ENCODE assay signal across 8 cellular contexts in the genomic region with DNA sequence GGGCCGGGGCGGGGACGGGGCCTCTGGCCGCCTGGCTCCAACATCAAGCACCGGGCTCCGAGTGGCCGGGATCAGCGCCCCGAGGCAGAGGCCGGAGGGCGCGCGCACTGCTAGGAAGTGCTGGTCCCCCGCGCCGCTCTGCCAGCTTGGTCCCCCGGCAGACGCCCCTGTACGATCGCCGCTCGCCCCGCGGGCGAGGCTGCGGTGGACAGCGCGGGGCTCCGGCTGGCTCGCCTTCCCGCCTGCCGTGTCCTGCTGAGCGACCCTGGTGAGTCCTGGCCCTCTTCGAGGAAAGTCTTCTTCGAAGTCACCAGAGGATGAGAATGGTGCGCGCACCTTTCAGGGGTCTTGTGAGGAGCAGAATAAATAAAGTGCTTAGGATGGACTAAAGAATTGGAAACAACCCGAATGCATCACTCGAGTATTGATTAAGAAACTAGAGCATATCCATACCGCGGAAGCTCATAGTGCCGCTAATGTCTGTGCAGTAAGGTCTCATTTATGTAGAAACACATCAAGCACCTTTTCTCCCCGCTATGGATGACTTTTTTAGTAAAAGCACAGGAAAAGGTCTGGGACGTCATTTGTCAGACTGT. TPM values are rescaled to one million over a fixed set of nuclear protein-coding genes. Genes with fewer than 3 reads are reported as not detected.
DNase-seq lines count a peak whose midpoint lies in the region; ATAC-seq, FAIRE-seq and TF ChIP-seq lines count a peak whose summit lies in the region.

No MANE protein-coding gene starts in this region.

- H3K27ac ChIP-seq in heart right ventricle = peak overlapping the region; percentile 15 to 98 (median 92)

- peaks cover 0 to 55% (median 9%) of the 10 kb centered on the region in 9 donors for H3K36me3 ChIP-seq in heart right ventricle

- ATAC-seq in heart right ventricle = no peak
- ATAC-seq in left ventricle myocardium superior = no peak
- ATAC-seq in GM21360 (IDR thresholded peaks at IDR 0.05; ENCODE audit: unreplicated experiment) = no peak

- peak overlapping the region; percentile 66 to 99 (median 88) for H3K4me3 ChIP-seq in heart right ventricle
- H3K4me3 ChIP-seq in fibroblast of mammary gland (ENCODE audit: control insufficient read depth, low read depth, low read length) = peak overlapping the region; percentile 82

- no peak for FAIRE-seq in HTR-8/SVneo (lab: Jason Lieb, UNC)

- H3K9me3 ChIP-seq in heart right ventricle = no peaks in the 10 kb centered on the region

- TF ChIP-seq CTCF in heart right ventricle (IDR thresholded peaks at IDR 0.05) = peak in 1 of 9 donors; percentile 3
- TF ChIP-seq CTCF in fibroblast of mammary gland (conservative IDR thresholded peaks at IDR 0.05; ENCODE audit: control insufficient read depth, insufficient read depth, low read depth, low read length) = no peak

- DNase-seq in heart right ventricle (no peak), left ventricle myocardium superior (no peak), fibroblast of mammary gland (ENCODE audit: low read depth) (no peak), retina (peak; percentile 78), HTR-8/SVneo (ENCODE audit: insufficient read length, low spot score) (no peak), mesenteric fat pad (ENCODE audit: low spot score) (no peak)

- peaks cover 3 to 36% (median 26%) of the 10 kb centered on the region in 9 donors for H3K4me1 ChIP-seq in heart right ventricle

- intact Hi-C loops in heart right ventricle (cut with DNase I) = no loop called here
- intact Hi-C loops in left ventricle myocardium superior (cut with micrococcal nuclease) = no loop called here

- H3K27me3 ChIP-seq in heart right ventricle = no peaks in the 10 kb centered on the region

- WGBS in heart right ventricle, 2 donors = 0 to 1% methylated on average over 44 of the region's 44 CpGs

- TF ChIP-seq POLR2A in Raji (IDR thresholded peaks at IDR 0.05; ENCODE audit: insufficient read depth, low read depth, low read length) = peak; percentile 64; the same call in 1 of the 2 replicates

RNA-seq across cellular contexts. Expression of a gene that starts 0.4 kb away (rescaled TPM):
- total RNA-seq in heart right ventricle (1 to 10 TPM; 5.9 to 9.2 (median 7.7) TPM), left ventricle myocardium superior (7.1 TPM), mesenteric fat pad (6.0 TPM)
- polyA plus RNA-seq in heart right ventricle = 10 to 100 TPM in 1 of 2 donors, 1 to 10 TPM in 1; 6.9 to 10.1 TPM

RNA-seq across cellular contexts. Expression of a gene that starts 22.8 kb away (rescaled TPM):
- total RNA-seq in heart right ventricle (1 to 10 TPM; 5.8 to 9.0 (median 7.6) TPM), left ventricle myocardium superior (8.8 TPM), mesenteric fat pad (6.1 TPM)
- polyA plus RNA-seq in heart right ventricle = 10 to 100 TPM; 13.8 to 26.9 TPM

RNA-seq across cellular contexts. Expression of a gene that starts 36.1 kb away (rescaled TPM):
- total RNA-seq in heart right ventricle = not detected
- polyA plus RNA-seq in heart right ventricle = under 1 TPM; 0.01 to 0.07 TPM
- total RNA-seq in left ventricle myocardium superior = not detected
- total RNA-seq in mesenteric fat pad = not detected

RNA-seq across cellular contexts. Expression of a gene that starts 52.8 kb away (rescaled TPM):
- not detected for total RNA-seq in heart right ventricle
- polyA plus RNA-seq in heart right ventricle = not detected
- total RNA-seq in left ventricle myocardium superior = not detected
- not detected for total RNA-seq in mesenteric fat pad
